Comparison of ENCODE assay signal across 27 cellular contexts in genomic region chr15:27660676-27661075, GRCh38.
"Had no signal": no experiment of that assay in that cellular context is flagged by ENCODE, and none has a peak within 500 bp of the region (broad histone marks: within the 10 kb centered on the region; RNA-seq: fewer than 3 reads in every experiment).

No MANE protein-coding gene starts in this region.

- DNase-seq: cerebellar nuclear complex; dorsolateral prefrontal cortex; effector CD4-positive, alpha-beta T cell; endodermal cell; foreskin melanocyte; hypothalamus; immature natural killer cell; islet precursor cell; natural killer cell; pancreas; right lobe of liver; stimulated activated CD4-positive, alpha-beta T cell treated with anti-CD3 and anti-CD28 coated beads, Interleukin-12 subunit alpha, Interleukin-12 subunit beta, amount 100 ng/mL, for 4 hours; stimulated activated CD4-positive, alpha-beta T cell treated with anti-CD3 and anti-CD28 coated beads, Interleukin-1b, Interleukin-23, amount 100 ng/mL, for 48 hours; stimulated activated CD4-positive, alpha-beta T cell treated with anti-CD3 and anti-CD28 coated beads, Interleukin-4, amount 100 ng/mL, for 1 hour; stimulated activated CD8-positive, alpha-beta memory T cell treated with anti-CD3 and anti-CD28 coated beads, Interleukin-4, amount 100 ng/mL, for 48 hours; stimulated activated naive CD4-positive, alpha-beta T cell; stomach; thyroid gland had no signal

- H3K27me3 Mint-ChIP-seq: memory B cell, type B pancreatic cell had no signal

- H3K4me1 Mint-ChIP-seq: immature natural killer cell, memory B cell, natural killer cell, neural crest cell had no signal

- FAIRE-seq: colon, pancreas had no signal

- ATAC-seq: esophagus mucosa, left lobe of liver, natural killer cell, pancreas, right lobe of liver had no signal

- H3K4me3 Mint-ChIP-seq: endodermal cell, immature natural killer cell, memory B cell, natural killer cell, neural crest cell, type B pancreatic cell had no signal

- H3K36me3 Mint-ChIP-seq: immature natural killer cell, memory B cell, natural killer cell, type B pancreatic cell had no signal

- H3K27me3 ChIP-seq: dorsolateral prefrontal cortex, neutrophil, pancreas, right lobe of liver, stomach, thyroid gland had no signal

- H3K27ac Mint-ChIP-seq: endodermal cell, immature natural killer cell, memory B cell, natural killer cell, type B pancreatic cell had no signal

- H3K4me3 ChIP-seq: dorsolateral prefrontal cortex, lung, pancreas, right lobe of liver, smooth muscle cell, stomach, thyroid gland had no signal

- H3K36me3 ChIP-seq: neutrophil, pancreas, right lobe of liver, stomach, thyroid gland had no signal
